ENCODE assay signal across 7 cellular contexts in genomic region chr15:64046347-64047153, GRCh38. TPM values are rescaled to one million over a fixed set of nuclear protein-coding genes. Genes with fewer than 3 reads are reported as not detected.
DNase-seq lines count a peak whose midpoint lies in the region; ATAC-seq and TF ChIP-seq lines count a peak whose summit lies in the region.

Gene DAPK2, minus strand, starts transcription at chr15:64046485. Its CDS starts 6,224 bp downstream, at chr15:64040261.

- DNase-seq in OCI-M2 (lab: John Stamatoyannopoulos, UW; ENCODE audit: unreplicated experiment) (peak; percentile 5), esophagus squamous epithelium (lab: John Stamatoyannopoulos, UW) (no peak)
- DNase-seq in activated T-cell treated with anti-CD3 and anti-CD28 coated beads, Interleukin-2, amount 50 U/mL, for 4 hours = peak; percentile 66
- DNase-seq in stimulated activated CD8-positive, alpha-beta memory T cell treated with anti-CD3 and anti-CD28 coated beads, Interleukin-7, amount 100 ng/mL, for 1 hour (ENCODE audit: low read depth in 2 of 2) = peak; percentile 39 to 43

- H3K27me3 ChIP-seq in esophagus squamous epithelium = peaks cover 0 to 18% (median 0%) of the 10 kb centered on the region in 4 donors
- H3K27me3 ChIP-seq in muscle layer of duodenum (ENCODE audit: low read depth, low read length) = peaks cover 4% of the 10 kb centered on the region

- 37 to 47% methylated on average over 12 to 13 of the region's 69 CpGs for WGBS in esophagus squamous epithelium, 2 donors

- peaks cover 3 to 26% (median 10%) of the 10 kb centered on the region in 3 donors for H3K4me1 ChIP-seq in esophagus squamous epithelium
- H3K4me1 ChIP-seq in muscle layer of duodenum (ENCODE audit: control insufficient read depth in 1 of 2, insufficient read depth in 2 of 2, low read length in 2 of 2) = peaks cover 0 to 22% of the 10 kb centered on the region in 2 donors

- peaks cover 3% of the 10 kb centered on the region for H3K27me3 Mint-ChIP-seq in activated T-cell treated with anti-CD3 and anti-CD28 coated beads, Interleukin-2, amount 50 U/mL, for 4 hours (ENCODE audit: low read depth)

- peak; percentile 95 for TF ChIP-seq CTCF in GM12875 (IDR thresholded peaks at IDR 0.05; ENCODE audit: borderline replicate concordance, insufficient read depth, low read depth, low read length)
- peak; percentile 66 to 92 (median 86) for TF ChIP-seq CTCF in esophagus squamous epithelium (IDR thresholded peaks at IDR 0.05)

- H3K4me3 ChIP-seq in GM12875 (ENCODE audit: low read depth, low read length) (peak within 1 kb of the TSS; percentile 67), esophagus squamous epithelium (peak within 1 kb of the TSS; percentile 49 to 72 (median 60)), muscle layer of duodenum (ENCODE audit: low read depth in 1 of 2, low read length in 2 of 2) (peak within 1 kb of the TSS; percentile 56 to 69)

- no peaks in the 10 kb centered on the region for H3K36me3 Mint-ChIP-seq in activated T-cell treated with anti-CD3 and anti-CD28 coated beads, Interleukin-2, amount 50 U/mL, for 4 hours (ENCODE audit: insufficient read depth)

- intact Hi-C loops in esophagus squamous epithelium (cut with DNase I) = loop anchor here (5.0 to 10.0 kb wide), 2 partner anchors 99 to 282 kb away; no protein-coding TSS in a partner anchor

- peak; percentile 70 for ATAC-seq in HG02798 (IDR thresholded peaks at IDR 0.05; ENCODE audit: poor library complexity, unreplicated experiment)
- ATAC-seq in activated T-cell treated with anti-CD3 and anti-CD28 coated beads, Interleukin-2, amount 50 U/mL, for 4 hours = peak; percentile 92

- H3K27ac ChIP-seq in esophagus squamous epithelium (peak within 1 kb of the TSS in 3 of 4 donors; percentile 53 to 70 (median 55)), muscle layer of duodenum (ENCODE audit: low read length) (no peak within 1 kb of the TSS)

- no peaks in the 10 kb centered on the region for H3K36me3 ChIP-seq in esophagus squamous epithelium
- no peaks in the 10 kb centered on the region for H3K36me3 ChIP-seq in muscle layer of duodenum (ENCODE audit: control insufficient read depth in 1 of 2, insufficient read depth in 2 of 2, low read length in 2 of 2)

- H3K4me3 Mint-ChIP-seq in activated T-cell treated with anti-CD3 and anti-CD28 coated beads, Interleukin-2, amount 50 U/mL, for 4 hours = peak within 1 kb of the TSS; percentile 72

- H3K9me3 ChIP-seq in esophagus squamous epithelium (no peaks in the 10 kb centered on the region), muscle layer of duodenum (ENCODE audit: control insufficient read depth in 1 of 2, low read length in 2 of 2) (no peaks in the 10 kb centered on the region)

- peaks cover 20% of the 10 kb centered on the region for H3K4me1 Mint-ChIP-seq in activated T-cell treated with anti-CD3 and anti-CD28 coated beads, Interleukin-2, amount 50 U/mL, for 4 hours (ENCODE audit: low read depth)

- TF ChIP-seq POLR2A in esophagus squamous epithelium (IDR thresholded peaks at IDR 0.05) = no peak

- H3K9me3 Mint-ChIP-seq in activated T-cell treated with anti-CD3 and anti-CD28 coated beads, Interleukin-2, amount 50 U/mL, for 4 hours = no peaks in the 10 kb centered on the region

RNA-seq across cellular contexts. Expression of gene DAPK2, which starts in this region (rescaled TPM):
- total RNA-seq in activated T-cell treated with anti-CD3 and anti-CD28 coated beads, Interleukin-2, amount 50 U/mL, for 4 hours = 1 to 10 TPM in 1 of 3 donors, under 1 TPM in 2; 0.40 to 1.1 (median 0.71) TPM
- 10 to 100 TPM in 2 of 4 donors, 1 to 10 TPM in 2; 1.9 to 12.9 (median 9.8) TPM for total RNA-seq in esophagus squamous epithelium
